In the genomic region with DNA sequence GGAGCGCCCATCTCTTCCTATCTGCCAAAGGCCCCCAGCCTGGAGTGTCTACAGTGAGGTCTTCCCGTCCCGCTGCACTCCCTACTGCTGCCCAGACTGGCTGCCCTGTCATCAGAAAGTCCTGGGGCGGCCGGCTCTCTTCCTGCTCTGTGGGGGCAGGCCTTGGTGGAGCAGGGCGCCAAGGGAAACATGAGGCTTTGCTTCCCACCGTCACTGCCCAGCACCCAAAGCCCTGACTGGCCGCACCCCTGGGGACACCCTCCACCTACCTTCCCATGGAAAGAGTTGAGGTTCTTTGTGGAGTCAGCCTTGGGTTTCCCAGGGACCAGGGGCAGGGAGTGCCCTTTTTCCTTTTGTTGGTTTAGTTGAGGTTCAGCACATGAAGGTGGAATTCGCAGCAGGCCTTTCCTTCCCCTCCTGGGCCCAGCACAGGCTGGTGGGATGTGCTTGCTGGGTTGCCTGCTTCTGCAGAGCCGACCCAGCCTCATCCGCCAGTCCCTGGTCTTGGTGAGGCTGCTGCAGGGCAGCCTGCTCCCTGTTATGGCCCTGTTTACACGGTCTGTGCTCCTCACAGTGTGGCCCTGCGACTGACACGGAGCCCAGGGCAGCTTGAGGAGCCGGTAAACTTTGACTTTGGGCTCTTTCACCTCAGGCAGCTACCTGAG, we compare ENCODE assay signal across 20 cellular contexts. TPM values are rescaled to one million over a fixed set of nuclear protein-coding genes. Genes with fewer than 3 reads are reported as not detected.
A peak's percentile ranks its signal among the peaks of the same experiment; 100 is the strongest.
DNase-seq lines count a peak whose midpoint lies in the region; ATAC-seq lines count a peak whose summit lies in the region.
"Had no signal": no experiment of that assay in that cellular context is flagged by ENCODE, and none has a peak within 500 bp of the region (broad histone marks: within the 10 kb centered on the region; RNA-seq: fewer than 3 reads in every experiment).

No MANE protein-coding gene starts in this region.

- H3K9me3 Mint-ChIP-seq in activated naive CD4-positive, alpha-beta T cell treated with anti-CD3 and anti-CD28 coated beads, Interleukin-2, amount 50 U/mL, for 24 hours, result no peaks in the 10 kb centered on the region
- H3K9me3 Mint-ChIP-seq in dendritic cell treated with granulocyte-macrophage colony-stimulating factor and Interleukin-4, amounts not matched to agents 40 ng/mL and 50 ng/mL, for 4 days, result no peaks in the 10 kb centered on the region
- no peaks in the 10 kb centered on the region for H3K9me3 Mint-ChIP-seq in stimulated activated naive B cell treated with anti-CD40 and anti-IgM and Interleukin-4, amounts not matched to agents 10 μg/mL and 1 μg/mL and 100 μg/mL, for 72 hours
- H3K9me3 Mint-ChIP-seq: CD4-positive, alpha-beta memory T cell had no signal

- H3K27me3 Mint-ChIP-seq in activated naive CD4-positive, alpha-beta T cell treated with anti-CD3 and anti-CD28 coated beads, Interleukin-2, amount 50 U/mL, for 24 hours, result no peaks in the 10 kb centered on the region
- peaks cover 89% of the 10 kb centered on the region for H3K27me3 Mint-ChIP-seq in dendritic cell treated with granulocyte-macrophage colony-stimulating factor and Interleukin-4, amounts not matched to agents 40 ng/mL and 50 ng/mL, for 4 days
- peaks cover 0 to 12% of the 10 kb centered on the region in 2 donors for H3K27me3 Mint-ChIP-seq in stimulated activated naive B cell treated with anti-CD40 and anti-IgM and Interleukin-4, amounts not matched to agents 10 μg/mL and 1 μg/mL and 100 μg/mL, for 72 hours
- H3K27me3 Mint-ChIP-seq: CD4-positive, alpha-beta memory T cell had no signal

- H3K4me3 Mint-ChIP-seq in activated naive CD4-positive, alpha-beta T cell treated with anti-CD3 and anti-CD28 coated beads, Interleukin-2, amount 50 U/mL, for 24 hours, result no peak overlapping the region
- H3K4me3 Mint-ChIP-seq in dendritic cell treated with granulocyte-macrophage colony-stimulating factor and Interleukin-4, amounts not matched to agents 40 ng/mL and 50 ng/mL, for 4 days, result no peak overlapping the region
- no peak overlapping the region for H3K4me3 Mint-ChIP-seq in stimulated activated naive B cell treated with anti-CD40 and anti-IgM and Interleukin-4, amounts not matched to agents 10 μg/mL and 1 μg/mL and 100 μg/mL, for 72 hours
- H3K4me3 Mint-ChIP-seq: CD4-positive, alpha-beta memory T cell had no signal

- H3K4me1 Mint-ChIP-seq in activated naive CD4-positive, alpha-beta T cell treated with anti-CD3 and anti-CD28 coated beads, Interleukin-2, amount 50 U/mL, for 24 hours, result no peaks in the 10 kb centered on the region
- peaks cover 43% of the 10 kb centered on the region for H3K4me1 Mint-ChIP-seq in dendritic cell treated with granulocyte-macrophage colony-stimulating factor and Interleukin-4, amounts not matched to agents 40 ng/mL and 50 ng/mL, for 4 days (ENCODE audit: low read depth)
- H3K4me1 Mint-ChIP-seq in stimulated activated naive B cell treated with anti-CD40 and anti-IgM and Interleukin-4, amounts not matched to agents 10 μg/mL and 1 μg/mL and 100 μg/mL, for 72 hours, result peaks cover 5 to 17% of the 10 kb centered on the region in 2 donors

- H3K36me3 Mint-ChIP-seq in activated naive CD4-positive, alpha-beta T cell treated with anti-CD3 and anti-CD28 coated beads, Interleukin-2, amount 50 U/mL, for 24 hours, result no peaks in the 10 kb centered on the region
- no peaks in the 10 kb centered on the region for H3K36me3 Mint-ChIP-seq in dendritic cell treated with granulocyte-macrophage colony-stimulating factor and Interleukin-4, amounts not matched to agents 40 ng/mL and 50 ng/mL, for 4 days (ENCODE audit: low read depth)
- peaks cover 4 to 28% of the 10 kb centered on the region in 2 donors for H3K36me3 Mint-ChIP-seq in stimulated activated naive B cell treated with anti-CD40 and anti-IgM and Interleukin-4, amounts not matched to agents 10 μg/mL and 1 μg/mL and 100 μg/mL, for 72 hours

- intact Hi-C loops in dendritic cell treated with granulocyte-macrophage colony-stimulating factor and Interleukin-4, amounts not matched to agents 40 ng/mL and 50 ng/mL, for 4 days (cut with micrococcal nuclease), result no loop called here
- intact Hi-C loops in posterior vena cava (cut with DNase I), result no loop called here

- no peak for DNase-seq in activated naive CD4-positive, alpha-beta T cell (lab: John Stamatoyannopoulos, UW)
- DNase-seq in posterior vena cava (ENCODE audit: low spot score) (peak; percentile 74), NCI-H524 (lab: John Stamatoyannopoulos, UW) (no peak)
- DNase-seq in stimulated activated naive B cell treated with anti-CD40 and anti-IgM and Interleukin-4, amounts not matched to agents 10 μg/mL and 1 μg/mL and 100 μg/mL, for 72 hours, result no peak
- DNase-seq: ACHN; CD4-positive, alpha-beta memory T cell; DND-41; GM23248; NCI-H1092 treated with DMSO at 0.1 percent for 48 hours; NCI-H2029 treated with DMSO at 0.1 percent for 48 hours; NCI-H226; NCI-H510A treated with DMSO at 0.1 percent for 48 hours; NCI-H774; Right ventricle myocardium superior had no signal

- ATAC-seq in stimulated activated naive B cell treated with anti-CD40 and anti-IgM and Interleukin-4, amounts not matched to agents 10 μg/mL and 1 μg/mL and 100 μg/mL, for 72 hours (replicated peaks), result no peak
- ATAC-seq in HG02588 (IDR thresholded peaks at IDR 0.05; ENCODE audit: unreplicated experiment), result no peak
- no peak for ATAC-seq in GM18498 (IDR thresholded peaks at IDR 0.05; ENCODE audit: unreplicated experiment)
- ATAC-seq: GM12878, HCT116 had no signal

- H3K27ac Mint-ChIP-seq in activated naive CD4-positive, alpha-beta T cell treated with anti-CD3 and anti-CD28 coated beads, Interleukin-2, amount 50 U/mL, for 24 hours, result peak overlapping the region; percentile 37
- H3K27ac Mint-ChIP-seq in dendritic cell treated with granulocyte-macrophage colony-stimulating factor and Interleukin-4, amounts not matched to agents 40 ng/mL and 50 ng/mL, for 4 days, result peak overlapping the region; percentile 40
- H3K27ac Mint-ChIP-seq in stimulated activated naive B cell treated with anti-CD40 and anti-IgM and Interleukin-4, amounts not matched to agents 10 μg/mL and 1 μg/mL and 100 μg/mL, for 72 hours, result peak overlapping the region; percentile 51
- H3K27ac Mint-ChIP-seq: CD4-positive, alpha-beta memory T cell had no signal

RNA-seq across cellular contexts. Expression of a gene that starts 51.8 kb away (rescaled TPM):
- total RNA-seq in posterior vena cava, result 10 to 100 TPM; 31.7 to 38.5 TPM
